ENCODE assay signal across 2 cellular contexts in the genomic region with DNA sequence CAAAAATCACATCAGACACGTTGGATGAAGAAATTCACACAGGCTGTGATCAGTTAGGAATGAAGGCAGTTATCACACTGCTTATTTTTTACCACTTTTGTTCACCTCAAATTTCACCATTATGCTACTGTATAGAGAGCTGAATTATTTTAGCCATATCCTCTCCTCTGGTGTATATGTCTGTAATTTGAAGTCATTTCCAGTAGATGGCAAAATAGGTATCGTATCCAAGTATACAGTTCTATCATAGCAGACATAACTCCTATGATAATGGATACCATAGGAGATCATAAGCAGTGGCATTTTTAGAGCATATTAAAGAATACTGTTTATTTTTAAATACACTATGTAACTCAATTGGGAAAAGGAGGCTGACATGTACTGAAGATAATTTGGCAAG.
TF ChIP-seq lines count a peak whose summit lies in the region.

No MANE protein-coding gene starts in this region.

TF ChIP-seq in SK-N-SH, 30 proteins besides CTCF, POLR2A, EP300 and RAD21 (continued from another document):
- TF ChIP-seq SMC3 (IDR thresholded peaks at IDR 0.05; ENCODE audit: low read depth, low read length), result peak; percentile 25; the same call in 1 of the 2 replicates
- no peak for TF ChIP-seq ELF1 (IDR thresholded peaks at IDR 0.05)
- no peak for TF ChIP-seq NFIC (IDR thresholded peaks at IDR 0.05; ENCODE audit: borderline replicate concordance)
- no peak for TF ChIP-seq RFX5 (IDR thresholded peaks at IDR 0.05; ENCODE audit: low read length)

TF ChIP-seq in SK-N-SH treated with all-trans-retinoic acid at 6 μM for 48 hours, 23 proteins besides CTCF, POLR2A, EP300 and RAD21 (continued from another document):
- TF ChIP-seq, protein P1, sequence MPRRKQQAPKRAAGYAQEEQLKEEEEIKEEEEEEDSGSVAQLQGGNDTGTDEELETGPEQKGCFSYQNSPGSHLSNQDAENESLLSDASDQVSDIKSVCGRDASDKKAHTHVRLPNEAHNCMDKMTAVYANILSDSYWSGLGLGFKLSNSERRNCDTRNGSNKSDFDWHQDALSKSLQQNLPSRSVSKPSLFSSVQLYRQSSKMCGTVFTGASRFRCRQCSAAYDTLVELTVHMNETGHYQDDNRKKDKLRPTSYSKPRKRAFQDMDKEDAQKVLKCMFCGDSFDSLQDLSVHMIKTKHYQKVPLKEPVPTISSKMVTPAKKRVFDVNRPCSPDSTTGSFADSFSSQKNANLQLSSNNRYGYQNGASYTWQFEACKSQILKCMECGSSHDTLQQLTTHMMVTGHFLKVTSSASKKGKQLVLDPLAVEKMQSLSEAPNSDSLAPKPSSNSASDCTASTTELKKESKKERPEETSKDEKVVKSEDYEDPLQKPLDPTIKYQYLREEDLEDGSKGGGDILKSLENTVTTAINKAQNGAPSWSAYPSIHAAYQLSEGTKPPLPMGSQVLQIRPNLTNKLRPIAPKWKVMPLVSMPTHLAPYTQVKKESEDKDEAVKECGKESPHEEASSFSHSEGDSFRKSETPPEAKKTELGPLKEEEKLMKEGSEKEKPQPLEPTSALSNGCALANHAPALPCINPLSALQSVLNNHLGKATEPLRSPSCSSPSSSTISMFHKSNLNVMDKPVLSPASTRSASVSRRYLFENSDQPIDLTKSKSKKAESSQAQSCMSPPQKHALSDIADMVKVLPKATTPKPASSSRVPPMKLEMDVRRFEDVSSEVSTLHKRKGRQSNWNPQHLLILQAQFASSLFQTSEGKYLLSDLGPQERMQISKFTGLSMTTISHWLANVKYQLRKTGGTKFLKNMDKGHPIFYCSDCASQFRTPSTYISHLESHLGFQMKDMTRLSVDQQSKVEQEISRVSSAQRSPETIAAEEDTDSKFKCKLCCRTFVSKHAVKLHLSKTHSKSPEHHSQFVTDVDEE (CRISPR knock-in tag; IDR thresholded peaks at IDR 0.05), result no peak
- TF ChIP-seq, protein P2, sequence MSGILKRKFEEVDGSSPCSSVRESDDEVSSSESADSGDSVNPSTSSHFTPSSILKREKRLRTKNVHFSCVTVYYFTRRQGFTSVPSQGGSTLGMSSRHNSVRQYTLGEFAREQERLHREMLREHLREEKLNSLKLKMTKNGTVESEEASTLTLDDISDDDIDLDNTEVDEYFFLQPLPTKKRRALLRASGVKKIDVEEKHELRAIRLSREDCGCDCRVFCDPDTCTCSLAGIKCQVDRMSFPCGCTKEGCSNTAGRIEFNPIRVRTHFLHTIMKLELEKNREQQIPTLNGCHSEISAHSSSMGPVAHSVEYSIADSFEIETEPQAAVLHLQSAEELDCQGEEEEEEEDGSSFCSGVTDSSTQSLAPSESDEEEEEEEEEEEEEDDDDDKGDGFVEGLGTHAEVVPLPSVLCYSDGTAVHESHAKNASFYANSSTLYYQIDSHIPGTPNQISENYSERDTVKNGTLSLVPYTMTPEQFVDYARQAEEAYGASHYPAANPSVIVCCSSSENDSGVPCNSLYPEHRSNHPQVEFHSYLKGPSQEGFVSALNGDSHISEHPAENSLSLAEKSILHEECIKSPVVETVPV (CRISPR knock-in tag; IDR thresholded peaks at IDR 0.05), result no peak
